In the genomic region with DNA sequence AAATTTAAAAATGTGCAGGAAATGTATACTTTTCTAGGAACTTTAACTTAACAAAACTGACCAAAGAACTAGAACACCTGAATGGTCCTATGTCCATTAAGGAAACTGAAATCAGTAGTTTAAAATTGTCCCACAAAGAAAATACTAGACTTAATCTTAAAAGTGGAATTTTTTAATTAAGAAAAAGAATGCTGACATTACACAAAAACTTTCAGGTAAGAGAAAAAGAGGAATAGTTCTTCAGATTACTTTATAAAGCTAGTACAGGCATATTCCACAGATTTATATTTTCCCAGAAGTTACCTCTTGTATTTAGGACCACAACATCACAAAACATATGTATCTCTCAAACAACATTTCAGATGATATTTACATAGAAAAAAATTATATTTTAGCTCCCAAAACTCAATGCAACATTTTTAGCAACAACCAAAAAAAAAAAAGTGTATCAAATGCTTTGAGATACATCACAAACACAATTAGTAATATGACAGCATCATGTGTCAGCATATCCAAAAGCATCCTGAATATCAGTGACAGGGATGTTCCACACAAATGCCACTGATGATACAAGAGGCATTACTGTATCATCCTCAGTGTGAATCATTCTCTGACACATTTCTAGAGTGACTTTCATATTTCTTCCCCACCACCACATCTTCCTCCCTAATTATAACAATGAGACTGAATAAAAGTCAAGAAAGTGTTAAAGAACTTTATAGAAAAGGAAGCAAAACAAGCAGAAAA, we compare ENCODE assay signal across 14 cellular contexts.
DNase-seq lines count a peak whose midpoint lies in the region; ATAC-seq, FAIRE-seq and TF ChIP-seq lines count a peak whose summit lies in the region.
"Had no signal": no experiment of that assay in that cellular context is flagged by ENCODE, and none has a peak within 500 bp of the region (broad histone marks: within the 10 kb centered on the region; RNA-seq: fewer than 3 reads in every experiment).

No MANE protein-coding gene starts in this region.

- no peak for FAIRE-seq in A549 (lab: Jason Lieb, UNC)

- TF ChIP-seq EP300 in A549 (IDR thresholded peaks at IDR 0.05): no peak

- no peak overlapping the region for H3K4me3 ChIP-seq in A549
- H3K4me3 ChIP-seq: PC-9 had no signal

- no peak for TF ChIP-seq RAD21 in A549 (conservative IDR thresholded peaks at IDR 0.05 in 1 of 2, IDR thresholded peaks at IDR 0.05 in 1 of 2)

- peak overlapping the region; percentile 31 for H3K27ac Mint-ChIP-seq in activated T-helper 1 cell treated with anti-CD3 and anti-CD28 coated beads, Interleukin-12 subunit alpha, Interleukin-12 subunit beta, Interleukin-2, Interleukin-4 antibody, amounts not matched to agents 30 ng/mL and 10 ng/mL and 1 ng/mL, durations not matched to agents 14 hours and 24 hours and 36 hours
- H3K27ac Mint-ChIP-seq: nephron progenitor cell had no signal

- H3K4me3 Mint-ChIP-seq in activated T-helper 1 cell treated with anti-CD3 and anti-CD28 coated beads, Interleukin-12 subunit alpha, Interleukin-12 subunit beta, Interleukin-2, Interleukin-4 antibody, amounts not matched to agents 30 ng/mL and 10 ng/mL and 1 ng/mL, durations not matched to agents 14 hours and 24 hours and 36 hours: no peak overlapping the region
- H3K4me3 Mint-ChIP-seq: nephron progenitor cell had no signal

- H3K27ac ChIP-seq in A549: no peak overlapping the region
- H3K27ac ChIP-seq: PC-9 had no signal

- CTCF ChIA-PET in A549 (lab: Yijun Ruan, JAX): no interaction called here

- TF ChIP-seq POLR2A in A549 (IDR thresholded peaks at IDR 0.05; ENCODE audit: low read length): no peak

- peaks cover 6% of the 10 kb centered on the region for H3K4me1 Mint-ChIP-seq in activated T-helper 1 cell treated with anti-CD3 and anti-CD28 coated beads, Interleukin-12 subunit alpha, Interleukin-12 subunit beta, Interleukin-2, Interleukin-4 antibody, amounts not matched to agents 30 ng/mL and 10 ng/mL and 1 ng/mL, durations not matched to agents 14 hours and 24 hours and 36 hours (ENCODE audit: low read depth)

- H3K4me1 ChIP-seq in A549: 0 out of 3 replicates have a peak, but pooled peaks cover under 1% of the 10 kb centered on the region

- DNase-seq in A549 (ENCODE audit: low read depth in 1 of 2, low spot score in 1 of 2) (no peak), CD1c-positive myeloid dendritic cell (ENCODE audit: extremely low spot score) (peak; percentile 15), iris pigment epithelial cell (ENCODE audit: low read depth) (peak; percentile 39), NCI-H524 treated with DMSO at 0.1 percent for 48 hours (lab: John Stamatoyannopoulos, UW) (no peak), NCI-H1048 (lab: John Stamatoyannopoulos, UW) (no peak)
- DNase-seq in activated T-helper 1 cell treated with anti-CD3 and anti-CD28 coated beads, Interleukin-12 subunit alpha, Interleukin-12 subunit beta, Interleukin-2, Interleukin-4 antibody, amounts not matched to agents 30 ng/mL and 10 ng/mL and 1 ng/mL, durations not matched to agents 14 hours and 24 hours and 36 hours (ENCODE audit: low spot score): no peak
- DNase-seq in activated effector memory CD4-positive, alpha-beta T cell treated with anti-CD3 and anti-CD28 coated beads, Interleukin-2, amount 50 U/mL, for 16 hours: no peak
- DNase-seq: C1 segment of cervical spinal cord; DND-41; NCI-H187 treated with DMSO at 0.1 percent for 48 hours; NCI-H526 treated with DMSO at 0.1 percent for 48 hours; nephron progenitor cell; PC-9; stimulated activated CD4-positive, alpha-beta T cell treated with anti-CD3 and anti-CD28 coated beads, Interleukin-15, amount 100 ng/mL, for 24 hours had no signal

- H3K36me3 Mint-ChIP-seq in activated T-helper 1 cell treated with anti-CD3 and anti-CD28 coated beads, Interleukin-12 subunit alpha, Interleukin-12 subunit beta, Interleukin-2, Interleukin-4 antibody, amounts not matched to agents 30 ng/mL and 10 ng/mL and 1 ng/mL, durations not matched to agents 14 hours and 24 hours and 36 hours (ENCODE audit: low read depth): no peaks in the 10 kb centered on the region

- no peak for ATAC-seq in A549

- no peak overlapping the region for H3K4me2 ChIP-seq in A549
- H3K4me2 ChIP-seq: PC-9 had no signal

- H3K9me3 Mint-ChIP-seq in activated T-helper 1 cell treated with anti-CD3 and anti-CD28 coated beads, Interleukin-12 subunit alpha, Interleukin-12 subunit beta, Interleukin-2, Interleukin-4 antibody, amounts not matched to agents 30 ng/mL and 10 ng/mL and 1 ng/mL, durations not matched to agents 14 hours and 24 hours and 36 hours: no peaks in the 10 kb centered on the region

- intact Hi-C loops in activated T-helper 1 cell treated with anti-CD3 and anti-CD28 coated beads, Interleukin-12 subunit alpha, Interleukin-12 subunit beta, Interleukin-2, Interleukin-4 antibody, amounts not matched to agents 30 ng/mL and 10 ng/mL and 1 ng/mL, durations not matched to agents 14 hours and 24 hours and 36 hours (cut with micrococcal nuclease): loop anchor here (1.0 to 10.0 kb wide), 2 partner anchors 642 to 930 kb away; a partner anchor contains a TSS

- H3K27me3 Mint-ChIP-seq in activated T-helper 1 cell treated with anti-CD3 and anti-CD28 coated beads, Interleukin-12 subunit alpha, Interleukin-12 subunit beta, Interleukin-2, Interleukin-4 antibody, amounts not matched to agents 30 ng/mL and 10 ng/mL and 1 ng/mL, durations not matched to agents 14 hours and 24 hours and 36 hours (ENCODE audit: insufficient read depth): peaks cover 11% of the 10 kb centered on the region

- no peaks in the 10 kb centered on the region for H3K9me3 ChIP-seq in A549

- POLR2A ChIA-PET in A549 (lab: Yijun Ruan, JAX): no interaction called here

- no peak for TF ChIP-seq CTCF in A549 (IDR thresholded peaks at IDR 0.05)

TF ChIP-seq in A549, 52 proteins besides CTCF, POLR2A, EP300 and RAD21:
- no peak for TF ChIP-seq CHD2 (IDR thresholded peaks at IDR 0.05; ENCODE audit: low read length, partially characterized antibody)
- peak; percentile 51 for TF ChIP-seq MAFK (IDR thresholded peaks at IDR 0.05; ENCODE audit: partially characterized antibody)
- TF ChIP-seq, protein P1, sequence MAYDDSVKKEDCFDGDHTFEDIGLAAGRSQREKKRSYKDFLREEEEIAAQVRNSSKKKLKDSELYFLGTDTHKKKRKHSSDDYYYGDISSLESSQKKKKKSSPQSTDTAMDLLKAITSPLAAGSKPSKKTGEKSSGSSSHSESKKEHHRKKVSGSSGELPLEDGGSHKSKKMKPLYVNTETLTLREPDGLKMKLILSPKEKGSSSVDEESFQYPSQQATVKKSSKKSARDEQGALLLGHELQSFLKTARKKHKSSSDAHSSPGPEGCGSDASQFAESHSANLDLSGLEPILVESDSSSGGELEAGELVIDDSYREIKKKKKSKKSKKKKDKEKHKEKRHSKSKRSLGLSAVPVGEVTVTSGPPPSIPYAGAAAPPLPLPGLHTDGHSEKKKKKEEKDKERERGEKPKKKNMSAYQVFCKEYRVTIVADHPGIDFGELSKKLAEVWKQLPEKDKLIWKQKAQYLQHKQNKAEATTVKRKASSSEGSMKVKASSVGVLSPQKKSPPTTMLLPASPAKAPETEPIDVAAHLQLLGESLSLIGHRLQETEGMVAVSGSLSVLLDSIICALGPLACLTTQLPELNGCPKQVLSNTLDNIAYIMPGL (CRISPR knock-in tag; IDR thresholded peaks at IDR 0.05; ENCODE audit: borderline replicate concordance): no peak

Comparison
In these comparisons a context has a peak if more than half of its experiments do, and no peak if none do; other contexts are left out.
1. DNase-seq: peak in CD1c-positive myeloid dendritic cell (single experiment) and iris pigment epithelial cell (single experiment); none in A549 (0 of 2), activated T-helper 1 cell treated with anti-CD3 and anti-CD28 coated beads, Interleukin-12 subunit alpha, Interleukin-12 subunit beta, Interleukin-2, Interleukin-4 antibody, amounts not matched to agents 30 ng/mL and 10 ng/mL and 1 ng/mL, durations not matched to agents 14 hours and 24 hours and 36 hours (single experiment), NCI-H524 treated with DMSO at 0.1 percent for 48 hours (single experiment), NCI-H1048 (single experiment) and activated effector memory CD4-positive, alpha-beta T cell treated with anti-CD3 and anti-CD28 coated beads, Interleukin-2, amount 50 U/mL, for 16 hours (single experiment).